ENCODE assay signal across 11 cellular contexts in genomic region chr17:17151055-17151454, GRCh38. TPM values are rescaled to one million over a fixed set of nuclear protein-coding genes. Genes with fewer than 3 reads are reported as not detected.
DNase-seq lines count a peak whose midpoint lies in the region; ATAC-seq, FAIRE-seq and TF ChIP-seq lines count a peak whose summit lies in the region.
"Had no signal": no experiment of that assay in that cellular context is flagged by ENCODE, and none has a peak within 500 bp of the region (broad histone marks: within the 10 kb centered on the region; RNA-seq: fewer than 3 reads in every experiment).

No MANE protein-coding gene starts in this region.

- RAD21 ChIA-PET in GM12878 (lab: Charles Lee; ENCODE audit: unreplicated experiment): no interaction called here

- H3K4me1 ChIP-seq in GM12878 (ENCODE audit: control insufficient read depth, insufficient read depth, low read length) (peaks cover 14% of the 10 kb centered on the region), spleen (peaks cover 3 to 39% (median 19%) of the 10 kb centered on the region in 6 donors)

- in situ Hi-C loops in GM12878 (cut with MboI): no loop called here

- H3K27ac ChIP-seq in GM12878 (ENCODE audit: control insufficient read depth, insufficient read depth) (peak overlapping the region; percentile 31; the same call in 1 of the 2 replicates), spleen (peak overlapping the region in 4 of 8 donors; percentile 60 to 72 (median 66))
- H3K27ac ChIP-seq: cardiac muscle cell, KMS-11 had no signal

- no peak overlapping the region for H3K9ac ChIP-seq in GM12878 (ENCODE audit: control insufficient read depth, insufficient read depth, low read length)
- H3K9ac ChIP-seq: KMS-11 had no signal

- no peak for TF ChIP-seq POLR2A in GM12878 (IDR thresholded peaks at IDR 0.05; ENCODE audit: low read depth, low read length)
- no peak for TF ChIP-seq POLR2A in spleen (IDR thresholded peaks at IDR 0.05)

- WGBS in GM12878 (ENCODE audit: insufficient coverage, insufficient replicate concordance, low lambda C conversion rate, missing lambda C conversion rate): 78% methylated on average over 5 of the region's 5 CpGs
- 85 to 96% (median 91%) methylated on average over 5 of the region's 5 CpGs for WGBS in spleen, 5 donors

- H3K27me3 ChIP-seq in GM12878 (replicated peaks in 1 of 2; ENCODE audit: control insufficient read depth in 2 of 2, insufficient read depth in 2 of 2, low read length in 1 of 2) (no peaks in the 10 kb centered on the region), spleen (replicated peaks in 1 of 7) (no peaks in the 10 kb centered on the region)
- H3K27me3 ChIP-seq: cardiac muscle cell had no signal

- DNase-seq in AG20443 (ENCODE audit: low spot score): peak; percentile 45
- peak; percentile 53 for DNase-seq in HK-2 (ENCODE audit: unreplicated experiment)
- no peak for DNase-seq in GM12878 (ENCODE audit: low read depth, low spot score)
- DNase-seq in natural killer cell: no peak
- no peak for DNase-seq in GOT3 (lab: John Stamatoyannopoulos, UW)
- no peak for DNase-seq in posterior vena cava (ENCODE audit: low spot score)
- DNase-seq in spleen: no peak

- TF ChIP-seq CTCF in GM12878 (IDR thresholded peaks at IDR 0.05 in 2 of 3, conservative IDR thresholded peaks at IDR 0.05 in 1 of 3; ENCODE audit: control insufficient read depth in 2 of 3, extremely low read depth in 1 of 3, insufficient read depth in 1 of 3, low read depth in 3 of 3, low read length in 3 of 3) (no peak), natural killer cell (IDR thresholded peaks at IDR 0.05) (no peak), spleen (IDR thresholded peaks at IDR 0.05 in 8 of 11, conservative IDR thresholded peaks at IDR 0.05 in 3 of 11) (no peak)

- intact Hi-C loops in GM12878 (cut with micrococcal nuclease; ENCODE audit: unreplicated experiment) (no loop called here), natural killer cell (cut with micrococcal nuclease) (no loop called here), posterior vena cava (cut with DNase I) (loop anchor here in 1 of 2 donors (10.0 kb wide), 1 partner anchor 146 kb away; no protein-coding TSS in a partner anchor), spleen (cut with DNase I; ENCODE audit: low total_unique reads) (loop anchor here (10.0 kb wide), 1 partner anchor 146 kb away; no protein-coding TSS in a partner anchor)

- no peaks in the 10 kb centered on the region for H3K79me2 ChIP-seq in GM12878 (ENCODE audit: control insufficient read depth, insufficient read depth, low read length)

- H3K27me3 Mint-ChIP-seq in natural killer cell (ENCODE audit: low read depth in 2 of 2): no peaks in the 10 kb centered on the region

- no peaks in the 10 kb centered on the region for H3K9me3 Mint-ChIP-seq in natural killer cell

- H3K9me3 ChIP-seq in GM12878 (replicated peaks; ENCODE audit: control insufficient read depth, insufficient read depth, low read length) (no peaks in the 10 kb centered on the region; the same call in 2 of the 3 replicates), spleen (no peaks in the 10 kb centered on the region)

- no peak overlapping the region for H3K4me3 Mint-ChIP-seq in natural killer cell

- ATAC-seq in GM12878: peak; percentile 35
- no peak for ATAC-seq in natural killer cell
- ATAC-seq in HG02610 (IDR thresholded peaks at IDR 0.05; ENCODE audit: unreplicated experiment): no peak

- H4K20me1 ChIP-seq in GM12878 (ENCODE audit: control insufficient read depth, insufficient read depth): no peaks in the 10 kb centered on the region

- POLR2A ChIA-PET in GM12878 (lab: Charles Lee): no interaction called here

- peaks cover 26 to 41% of the 10 kb centered on the region in 2 donors for H3K4me1 Mint-ChIP-seq in natural killer cell

- FAIRE-seq in GM12878 (lab: Jason Lieb, UNC): no peak
- FAIRE-seq: H1 had no signal

- peaks cover 12% of the 10 kb centered on the region for H3K36me3 Mint-ChIP-seq in natural killer cell

- H3K4me2 ChIP-seq in GM12878 (ENCODE audit: control insufficient read depth, insufficient read depth): no peak overlapping the region
- H3K4me2 ChIP-seq: KMS-11 had no signal

- BruUV-seq in GM12878 (replicated peaks; lab: Mats Ljungman, UMichigan): no TSS peak

- H3K36me3 ChIP-seq in GM12878 (ENCODE audit: control insufficient read depth in 2 of 2, insufficient read depth in 2 of 2, low read length in 1 of 2) (peaks cover 8 to 21% of the 10 kb centered on the region in 2 experiments), spleen (peaks cover 8 to 98% (median 65%) of the 10 kb centered on the region in 6 donors)

- TF ChIP-seq RAD21 in GM12878 (IDR thresholded peaks at IDR 0.05; ENCODE audit: insufficient read depth, low read depth, low read length): no peak

- H2AFZ ChIP-seq in GM12878 (ENCODE audit: control insufficient read depth, low read depth, low read length): no peak overlapping the region

- H3K27ac Mint-ChIP-seq in natural killer cell: peak overlapping the region; percentile 29 to 58

- H3K4me3 ChIP-seq in GM12878: no peak overlapping the region
- no peak overlapping the region for H3K4me3 ChIP-seq in spleen
- H3K4me3 ChIP-seq: cardiac muscle cell had no signal

- CTCF ChIA-PET in GM12878 (lab: Yijun Ruan, JAX): interaction anchor here (0.7 kb wide), 1 partner anchor 163 kb away, joined by 3 read pairs; no protein-coding TSS in a partner anchor

- SMC1A ChIA-PET in GM12878 (lab: Charles Lee; ENCODE audit: uncharacterized antibody, unreplicated experiment): interaction anchor here (1.0 kb wide), 1 partner anchor 14 kb away, joined by 4 read pairs; no protein-coding TSS in a partner anchor

- TF ChIP-seq EP300 in GM12878 (IDR thresholded peaks at IDR 0.05; ENCODE audit: borderline replicate concordance in 1 of 2, control insufficient read depth in 1 of 2, low read depth in 2 of 2, low read length in 2 of 2): no peak

TF ChIP-seq in GM12878, 131 proteins besides CTCF, POLR2A, EP300 and RAD21 (continues in another document):
- TF ChIP-seq NBN (IDR thresholded peaks at IDR 0.05) (no peak), CEBPB (IDR thresholded peaks at IDR 0.05; ENCODE audit: borderline replicate concordance in 1 of 2, low read depth in 2 of 2, low read length in 2 of 2) (no peak), ATF2 (IDR thresholded peaks at IDR 0.05; ENCODE audit: low read length) (no peak), SKIL (IDR thresholded peaks at IDR 0.05; ENCODE audit: low read depth, poor library complexity, severe bottlenecking) (no peak), ZZZ3 (IDR thresholded peaks at IDR 0.05; ENCODE audit: control insufficient read depth, insufficient read length, low read depth) (no peak), TCF3 (IDR thresholded peaks at IDR 0.05; ENCODE audit: borderline replicate concordance, insufficient read depth, low read depth, low read length) (no peak)

RNA-seq across cellular contexts. Expression of gene PLD6, which starts 55.1 kb away (rescaled TPM):
- total RNA-seq in GM12878 (2013; cell fraction: nucleolus; rRNA removed): 7.8 and 8.4 TPM in 2 replicates
- total RNA-seq in GM12878 (2014; rRNA removed) (17.4 and 18.6 TPM in 2 replicates), GM12878 (2014; rRNA removed; fragmentation: Illumina TruSeq; extraction: Trizol) (7.5 TPM in 2 replicates), GM12878 (2021) (15.4 and 15.5 TPM in 2 replicates), natural killer cell (1 to 10 TPM in 1 of 3 donors, under 1 TPM in 2; 0.45 to 1.7 (median 0.84) TPM), posterior vena cava (1 to 10 TPM; 2.9 to 4.4 TPM), spleen (1 to 10 TPM; 1.4 to 5.6 (median 3.7) TPM)
- 7.0 TPM for polyA plus RNA-seq in GM12878 (2011; ENCODE audit: low read depth)
- polyA plus RNA-seq in GM12878 (2011; rRNA removed) (8.7 and 10.5 TPM in 2 replicates), GM12878 (2014; fragmentation: Illumina TruSeq; extraction: Trizol) (10.1 and 11.1 TPM in 2 replicates), GM12878 (2014; fragmentation: Nextera tagmentation; extraction: Ambion mirVana) (10 to 100 TPM in 1 of 2 experiments, 1 to 10 TPM in 1; 4.7 to 21.4 TPM), GM12878 (2014; rRNA removed) (14.7 and 15.3 TPM in 2 replicates), GM12878 (2016; fragmentation: Nextera tagmentation; extraction: Ambion mirVana) (10 to 100 TPM; 11.1 to 12.9 TPM), spleen (1 to 10 TPM; 2.2 to 3.9 (median 3.0) TPM)
- polyA plus RNA-seq in GM12878 (2011; cell fraction: cytosol; rRNA removed): 8.8 and 10.5 TPM in 2 replicates
- 5.9 and 8.4 TPM in 2 replicates for polyA plus RNA-seq in GM12878 (2011; cell fraction: nucleus; rRNA removed)
- 6.8 and 11.0 TPM in 2 replicates for polyA plus RNA-seq in GM12878 (2012)
- polyA minus RNA-seq in GM12878 (2011; rRNA and poly(A)+ RNA removed): 11.8 and 12.4 TPM in 2 replicates
- polyA minus RNA-seq in GM12878 (2011; cell fraction: cytosol; rRNA and poly(A)+ RNA removed): 4.1 and 5.9 TPM in 2 replicates
- polyA minus RNA-seq in GM12878 (2011; cell fraction: nucleus; rRNA and poly(A)+ RNA removed): 3.4 and 8.3 TPM in 2 replicates

Comparison
In these comparisons a context has a peak if more than half of its experiments do, and no peak if none do; other contexts are left out.
1. DNase-seq: peak in AG20443 (single experiment) and HK-2 (single experiment); none in GM12878 (single experiment), natural killer cell (single experiment), GOT3 (single experiment), posterior vena cava (single experiment) and spleen (single experiment).